ENCODE assay signal across 19 cellular contexts in the genomic region with DNA sequence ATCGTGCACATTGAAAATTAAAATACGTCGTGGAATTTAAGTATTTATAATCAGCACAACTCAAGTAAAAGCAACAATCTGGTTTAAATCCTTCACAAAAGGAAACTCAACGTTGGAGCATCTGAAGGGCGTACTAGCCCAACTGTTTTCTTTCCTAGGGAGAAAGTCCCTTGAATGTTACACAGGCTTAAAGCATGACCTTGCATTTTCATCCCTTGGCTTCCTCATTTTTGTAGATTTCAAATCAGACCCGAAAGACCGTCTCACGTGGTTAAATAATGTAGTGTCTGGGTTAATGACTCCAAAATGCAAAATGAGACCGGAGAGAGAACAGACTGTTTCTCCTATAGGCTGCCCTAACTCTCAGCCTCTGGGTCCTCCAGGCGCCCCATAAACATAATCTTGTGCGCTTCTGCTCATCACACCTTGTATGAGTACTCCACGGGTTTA.
DNase-seq lines count a peak whose midpoint lies in the region; ATAC-seq and TF ChIP-seq lines count a peak whose summit lies in the region.
"Had no signal": no experiment of that assay in that cellular context is flagged by ENCODE, and none has a peak within 500 bp of the region (broad histone marks: within the 10 kb centered on the region; RNA-seq: fewer than 3 reads in every experiment).

No MANE protein-coding gene starts in this region.

- CTCF ChIA-PET in PC-3 (lab: Charles Lee), result no interaction called here

- no peaks in the 10 kb centered on the region for H4K20me1 ChIP-seq in GM23338 (replicated peaks; ENCODE audit: insufficient read depth)
- no peaks in the 10 kb centered on the region for H4K20me1 ChIP-seq in PC-3 (ENCODE audit: low read length)

- H3K4me3 Mint-ChIP-seq in GM23338, result no peak overlapping the region; the same call in 2 of the 3 replicates
- H3K4me3 Mint-ChIP-seq in dendritic cell treated with granulocyte-macrophage colony-stimulating factor and Interleukin-4, amounts not matched to agents 40 ng/mL and 50 ng/mL, for 4 days, result peak overlapping the region; percentile 45
- H3K4me3 Mint-ChIP-seq in stimulated activated memory B cell treated with anti-CD40 and anti-IgM and Interleukin-4, amounts not matched to agents 10 μg/mL and 1 μg/mL and 100 μg/mL, for 72 hours, result no peak overlapping the region
- no peak overlapping the region for H3K4me3 Mint-ChIP-seq in stimulated activated naive CD8-positive, alpha-beta T cell treated with anti-CD3 and anti-CD28 coated beads, Interleukin-15, amount 100 ng/mL, for 72 hours
- H3K4me3 Mint-ChIP-seq: activated CD4-positive, alpha-beta T cell treated with anti-CD3 and anti-CD28 coated beads, Interleukin-2, amount 10 ng/mL, durations not matched to agents 24 days and 14 days; activated naive CD4-positive, alpha-beta T cell treated with anti-CD3 and anti-CD28 coated beads, Interleukin-2, amount 50 U/mL, for 24 hours; IgD-negative memory B cell had no signal

- TF ChIP-seq CTCF in GM23338 (conservative IDR thresholded peaks at IDR 0.05; ENCODE audit: low read depth in 2 of 2) (no peak), PC-3 (conservative IDR thresholded peaks at IDR 0.05; ENCODE audit: low read depth, low read length) (no peak)

- ATAC-seq in GM23338 (no peak), PC-3 (no peak)
- ATAC-seq in stimulated activated memory B cell treated with anti-CD40 and anti-IgM and Interleukin-4, amounts not matched to agents 10 μg/mL and 1 μg/mL and 100 μg/mL, for 72 hours, result peak; percentile 3
- ATAC-seq in stimulated activated naive CD8-positive, alpha-beta T cell treated with anti-CD3 and anti-CD28 coated beads, Interleukin-15, amount 100 ng/mL, for 72 hours, result no peak

- H3K79me2 ChIP-seq in GM23338 (replicated peaks; ENCODE audit: insufficient read depth) (no peaks in the 10 kb centered on the region), PC-3 (ENCODE audit: low read length) (no peaks in the 10 kb centered on the region)
- H3K79me2 ChIP-seq: parathyroid adenoma had no signal

- peaks cover 4% of the 10 kb centered on the region for H3K27me3 Mint-ChIP-seq in GM23338 (ENCODE audit: insufficient read depth, low read depth, poor library complexity)
- H3K27me3 Mint-ChIP-seq in dendritic cell treated with granulocyte-macrophage colony-stimulating factor and Interleukin-4, amounts not matched to agents 40 ng/mL and 50 ng/mL, for 4 days, result no peaks in the 10 kb centered on the region
- H3K27me3 Mint-ChIP-seq in stimulated activated memory B cell treated with anti-CD40 and anti-IgM and Interleukin-4, amounts not matched to agents 10 μg/mL and 1 μg/mL and 100 μg/mL, for 72 hours, result no peaks in the 10 kb centered on the region
- H3K27me3 Mint-ChIP-seq in stimulated activated naive CD8-positive, alpha-beta T cell treated with anti-CD3 and anti-CD28 coated beads, Interleukin-15, amount 100 ng/mL, for 72 hours, result peaks cover 7% of the 10 kb centered on the region
- H3K27me3 Mint-ChIP-seq: activated naive CD4-positive, alpha-beta T cell treated with anti-CD3 and anti-CD28 coated beads, Interleukin-2, amount 50 U/mL, for 24 hours had no signal

- DNase-seq in GM23338 (ENCODE audit: low spot score) (no peak), PC-3 (no peak), iPS-NIHi7 (ENCODE audit: extremely low spot score) (no peak), H4 (ENCODE audit: low spot score) (no peak)
- no peak for DNase-seq in stimulated activated naive CD4-positive, alpha-beta T cell treated with Interleukin-2 at 50 U/mL for 16 hours (lab: John Stamatoyannopoulos, UW)
- DNase-seq in stimulated activated naive CD8-positive, alpha-beta T cell treated with anti-CD3 and anti-CD28 coated beads, Interleukin-15, amount 100 ng/mL, for 72 hours, result no peak
- DNase-seq: activated CD4-positive, alpha-beta T cell treated with anti-CD3 and anti-CD28 coated beads, Interleukin-2, amount 10 ng/mL, durations not matched to agents 24 days and 14 days; brain microvascular endothelial cell; C1 segment of cervical spinal cord; DMS53; NCI-H774; SHP77; stimulated activated CD4-positive, alpha-beta T cell treated with anti-CD3 and anti-CD28 coated beads, Interleukin-4, amount 100 ng/mL, for 1 hour; thyroid gland had no signal

- no peak overlapping the region for H3K4me3 ChIP-seq in GM23338
- H3K4me3 ChIP-seq in PC-3 (ENCODE audit: low read length), result no peak overlapping the region
- H3K4me3 ChIP-seq: thyroid gland had no signal

- H3K9me3 Mint-ChIP-seq in GM23338, result no peaks in the 10 kb centered on the region
- no peaks in the 10 kb centered on the region for H3K9me3 Mint-ChIP-seq in dendritic cell treated with granulocyte-macrophage colony-stimulating factor and Interleukin-4, amounts not matched to agents 40 ng/mL and 50 ng/mL, for 4 days
- no peaks in the 10 kb centered on the region for H3K9me3 Mint-ChIP-seq in stimulated activated memory B cell treated with anti-CD40 and anti-IgM and Interleukin-4, amounts not matched to agents 10 μg/mL and 1 μg/mL and 100 μg/mL, for 72 hours
- H3K9me3 Mint-ChIP-seq in stimulated activated naive CD8-positive, alpha-beta T cell treated with anti-CD3 and anti-CD28 coated beads, Interleukin-15, amount 100 ng/mL, for 72 hours, result no peaks in the 10 kb centered on the region
- H3K9me3 Mint-ChIP-seq: activated CD4-positive, alpha-beta T cell treated with anti-CD3 and anti-CD28 coated beads, Interleukin-2, amount 10 ng/mL, durations not matched to agents 24 days and 14 days; activated naive CD4-positive, alpha-beta T cell treated with anti-CD3 and anti-CD28 coated beads, Interleukin-2, amount 50 U/mL, for 24 hours; IgD-negative memory B cell had no signal

- H3K9me2 ChIP-seq in GM23338 (ENCODE audit: insufficient read depth) (0 out of 2 replicates have a peak, but pooled peaks cover 7% of the 10 kb centered on the region), PC-3 (replicated peaks; ENCODE audit: low read length) (no peaks in the 10 kb centered on the region)

- H3K27me3 ChIP-seq in GM23338 (ENCODE audit: insufficient read depth) (no peaks in the 10 kb centered on the region), PC-3 (ENCODE audit: low read length) (no peaks in the 10 kb centered on the region)
- H3K27me3 ChIP-seq: brain microvascular endothelial cell, thyroid gland had no signal

- H3K27ac Mint-ChIP-seq in GM23338, result no peak overlapping the region
- H3K27ac Mint-ChIP-seq in dendritic cell treated with granulocyte-macrophage colony-stimulating factor and Interleukin-4, amounts not matched to agents 40 ng/mL and 50 ng/mL, for 4 days, result peak overlapping the region; percentile 96
- H3K27ac Mint-ChIP-seq in stimulated activated memory B cell treated with anti-CD40 and anti-IgM and Interleukin-4, amounts not matched to agents 10 μg/mL and 1 μg/mL and 100 μg/mL, for 72 hours, result peak overlapping the region; percentile 96
- H3K27ac Mint-ChIP-seq in stimulated activated naive CD8-positive, alpha-beta T cell treated with anti-CD3 and anti-CD28 coated beads, Interleukin-15, amount 100 ng/mL, for 72 hours, result no peak overlapping the region
- H3K27ac Mint-ChIP-seq: activated CD4-positive, alpha-beta T cell treated with anti-CD3 and anti-CD28 coated beads, Interleukin-2, amount 10 ng/mL, durations not matched to agents 24 days and 14 days; activated naive CD4-positive, alpha-beta T cell treated with anti-CD3 and anti-CD28 coated beads, Interleukin-2, amount 50 U/mL, for 24 hours; IgD-negative memory B cell had no signal

- intact Hi-C loops in PC-3 (cut with micrococcal nuclease), result loop anchor here (5.0 to 10.0 kb wide), 3 partner anchors 134 to 249 kb away; a partner anchor contains a TSS
- intact Hi-C loops in dendritic cell treated with granulocyte-macrophage colony-stimulating factor and Interleukin-4, amounts not matched to agents 40 ng/mL and 50 ng/mL, for 4 days (cut with micrococcal nuclease), result no loop called here

- BruUV-seq in PC-3 (replicated peaks; lab: Mats Ljungman, UMichigan), result no TSS peak

- H3F3A ChIP-seq in GM23338 (replicated peaks; ENCODE audit: low read depth), result no peaks in the 10 kb centered on the region
- no peaks in the 10 kb centered on the region for H3F3A ChIP-seq in PC-3 (ENCODE audit: low read length, unreplicated experiment)

- H3K4me1 ChIP-seq in GM23338 (ENCODE audit: insufficient read depth) (peaks cover 15% of the 10 kb centered on the region), PC-3 (ENCODE audit: insufficient read depth, low read length) (peaks cover 29% of the 10 kb centered on the region)

- POLR2A ChIA-PET in PC-3 (lab: Charles Lee; ENCODE audit: unreplicated experiment), result interaction anchor here (0.5 kb wide), 2 partner anchors 108 to 303 kb away, joined by 3 to 6 read pairs; no protein-coding TSS in a partner anchor

- H3K9me3 ChIP-seq in PC-3 (ENCODE audit: low read length), result no peaks in the 10 kb centered on the region
- H3K9me3 ChIP-seq: thyroid gland had no signal

- H3K4me2 ChIP-seq in GM23338 (no peak overlapping the region), PC-3 (ENCODE audit: low read length) (no peak overlapping the region)

- H3K4me1 Mint-ChIP-seq in GM23338, result peaks cover 29% of the 10 kb centered on the region
- peaks cover 91% of the 10 kb centered on the region for H3K4me1 Mint-ChIP-seq in dendritic cell treated with granulocyte-macrophage colony-stimulating factor and Interleukin-4, amounts not matched to agents 40 ng/mL and 50 ng/mL, for 4 days (ENCODE audit: low read depth)
- H3K4me1 Mint-ChIP-seq in stimulated activated memory B cell treated with anti-CD40 and anti-IgM and Interleukin-4, amounts not matched to agents 10 μg/mL and 1 μg/mL and 100 μg/mL, for 72 hours, result peaks cover 31% of the 10 kb centered on the region
- H3K4me1 Mint-ChIP-seq in stimulated activated naive CD8-positive, alpha-beta T cell treated with anti-CD3 and anti-CD28 coated beads, Interleukin-15, amount 100 ng/mL, for 72 hours, result peaks cover 55% of the 10 kb centered on the region

- no peaks in the 10 kb centered on the region for H3K36me3 Mint-ChIP-seq in GM23338 (ENCODE audit: low read depth)
- no peaks in the 10 kb centered on the region for H3K36me3 Mint-ChIP-seq in dendritic cell treated with granulocyte-macrophage colony-stimulating factor and Interleukin-4, amounts not matched to agents 40 ng/mL and 50 ng/mL, for 4 days (ENCODE audit: low read depth)
- no peaks in the 10 kb centered on the region for H3K36me3 Mint-ChIP-seq in stimulated activated memory B cell treated with anti-CD40 and anti-IgM and Interleukin-4, amounts not matched to agents 10 μg/mL and 1 μg/mL and 100 μg/mL, for 72 hours
- H3K36me3 Mint-ChIP-seq: activated naive CD4-positive, alpha-beta T cell treated with anti-CD3 and anti-CD28 coated beads, Interleukin-2, amount 50 U/mL, for 24 hours; IgD-negative memory B cell had no signal

- peak overlapping the region; percentile 82 for H3K9ac ChIP-seq in PC-3 (ENCODE audit: low read length)
- H3K9ac ChIP-seq: parathyroid adenoma had no signal

- H3K27ac ChIP-seq in GM23338 (ENCODE audit: low read depth) (no peak overlapping the region), PC-3 (ENCODE audit: low read length) (peak overlapping the region; percentile 96)
- H3K27ac ChIP-seq: brain microvascular endothelial cell, parathyroid adenoma, thyroid gland had no signal

- H3K36me3 ChIP-seq in GM23338 (ENCODE audit: insufficient read depth) (no peaks in the 10 kb centered on the region), PC-3 (ENCODE audit: low read depth, low read length) (no peaks in the 10 kb centered on the region)
- H3K36me3 ChIP-seq: brain microvascular endothelial cell, thyroid gland had no signal

- peak overlapping the region; percentile 63; the same call in 1 of the 2 replicates for H2AFZ ChIP-seq in GM23338
- no peak overlapping the region for H2AFZ ChIP-seq in PC-3 (ENCODE audit: low read length)
- H2AFZ ChIP-seq: parathyroid adenoma had no signal

Comparison
In these comparisons a context has a peak if more than half of its experiments do, and no peak if none do; other contexts are left out.
1. H3K27ac Mint-ChIP-seq: peak in dendritic cell treated with granulocyte-macrophage colony-stimulating factor and Interleukin-4, amounts not matched to agents 40 ng/mL and 50 ng/mL, for 4 days (single experiment) and stimulated activated memory B cell treated with anti-CD40 and anti-IgM and Interleukin-4, amounts not matched to agents 10 μg/mL and 1 μg/mL and 100 μg/mL, for 72 hours (single experiment); none in GM23338 (single experiment) and stimulated activated naive CD8-positive, alpha-beta T cell treated with anti-CD3 and anti-CD28 coated beads, Interleukin-15, amount 100 ng/mL, for 72 hours (0 of 2).